13 cellular contexts compared by ENCODE assay signal in the genomic region with DNA sequence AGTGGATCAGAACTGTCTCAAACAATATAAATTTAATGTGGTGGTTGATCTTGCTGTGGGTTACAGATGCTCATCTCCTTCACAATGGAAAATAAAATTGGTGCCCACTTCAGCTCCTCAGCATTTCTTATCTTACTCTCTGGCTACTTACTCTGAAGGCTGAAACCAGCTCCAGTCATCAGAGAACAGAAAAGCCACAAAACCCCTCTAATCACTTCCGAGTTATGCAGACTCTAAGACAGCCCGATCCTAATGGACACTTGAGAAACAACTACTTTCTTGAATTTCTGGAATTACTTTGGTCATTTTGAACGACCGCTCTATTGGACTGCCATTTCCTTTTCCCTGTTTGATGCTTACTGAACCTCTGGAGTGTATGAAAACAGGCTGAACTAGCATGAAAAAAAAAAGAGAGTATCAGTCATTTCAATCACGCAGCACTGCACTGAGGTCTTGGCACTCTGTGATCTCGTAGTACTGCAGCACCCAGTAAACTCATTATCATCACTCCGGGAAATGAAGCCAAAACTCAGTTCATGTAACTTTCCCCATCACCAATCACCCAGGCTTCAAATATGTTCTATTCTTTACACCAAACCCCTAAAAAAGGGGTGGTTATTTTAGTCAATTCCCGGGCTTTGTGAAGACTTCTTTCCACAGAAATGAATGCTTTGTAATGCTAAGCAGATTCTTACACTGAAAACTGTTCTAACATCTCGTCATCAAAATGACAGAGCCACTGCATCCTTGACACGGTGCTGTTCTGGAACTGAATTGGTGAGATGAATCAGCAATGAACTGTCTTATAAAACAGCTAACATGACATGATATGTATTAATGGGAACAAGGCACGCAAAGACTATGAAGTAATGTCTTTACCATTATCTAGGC. TPM values are rescaled to one million over a fixed set of nuclear protein-coding genes. Genes with fewer than 3 reads are reported as not detected.
DNase-seq lines count a peak whose midpoint lies in the region; ATAC-seq, FAIRE-seq and TF ChIP-seq lines count a peak whose summit lies in the region.
"Had no signal": no experiment of that assay in that cellular context is flagged by ENCODE, and none has a peak within 500 bp of the region (broad histone marks: within the 10 kb centered on the region; RNA-seq: fewer than 3 reads in every experiment).

No MANE protein-coding gene starts in this region.

- DNase-seq in AG08395 (ENCODE audit: low spot score): peak; percentile 32
- peak; percentile 22 for DNase-seq in EL
- DNase-seq in activated CD8-positive, alpha-beta T cell treated with anti-CD3 and anti-CD28 coated beads, Interleukin-2, amount 10 ng/mL, durations not matched to agents 7 days and 5 days: no peak
- no peak for DNase-seq in keratinocyte (ENCODE audit: low read depth, low spot score)
- DNase-seq in GM10266 (ENCODE audit: extremely low spot score): no peak
- no peak for DNase-seq in spleen
- no peak for DNase-seq in activated T-helper 2 cell treated with anti-CD3 and anti-CD28 coated beads, Interferon-gamma antibody, Interleukin-2, Interleukin-4, amounts not matched to agents 10 μg/mL and 5 μg/mL and 100 μg/mL, durations not matched to agents 14 hours and 24 hours and 36 hours (ENCODE audit: low spot score)
- DNase-seq: activated gamma-delta T cell, Caco-2, heart right ventricle, mammary epithelial cell, small intestine had no signal

- TF ChIP-seq POLR2A in spleen (IDR thresholded peaks at IDR 0.05): no peak

- peaks cover 46% of the 10 kb centered on the region for H3K36me3 Mint-ChIP-seq in activated CD8-positive, alpha-beta T cell treated with anti-CD3 and anti-CD28 coated beads, Interleukin-2, amount 10 ng/mL, durations not matched to agents 7 days and 5 days (ENCODE audit: low read depth)
- peaks cover 42% of the 10 kb centered on the region for H3K36me3 Mint-ChIP-seq in activated T-helper 2 cell treated with anti-CD3 and anti-CD28 coated beads, Interferon-gamma antibody, Interleukin-2, Interleukin-4, amounts not matched to agents 10 μg/mL and 5 μg/mL and 100 μg/mL, durations not matched to agents 14 hours and 24 hours and 36 hours (ENCODE audit: low read depth)

- H4K20me1 ChIP-seq in keratinocyte (ENCODE audit: control insufficient read depth, extremely low read depth, insufficient read depth, low read length): no peaks in the 10 kb centered on the region

- H3K27me3 ChIP-seq in keratinocyte (ENCODE audit: control insufficient read depth, extremely low read depth, insufficient read depth, low read length) (no peaks in the 10 kb centered on the region), spleen (replicated peaks in 1 of 7) (no peaks in the 10 kb centered on the region)
- H3K27me3 ChIP-seq: heart right ventricle had no signal

- no peak overlapping the region for H3K9ac ChIP-seq in keratinocyte (ENCODE audit: control insufficient read depth, extremely low read depth, insufficient read depth, low read length)

- H3K4me1 Mint-ChIP-seq in activated CD8-positive, alpha-beta T cell treated with anti-CD3 and anti-CD28 coated beads, Interleukin-2, amount 10 ng/mL, durations not matched to agents 7 days and 5 days (ENCODE audit: low read depth): peaks cover 44% of the 10 kb centered on the region
- peaks cover 61% of the 10 kb centered on the region for H3K4me1 Mint-ChIP-seq in activated T-helper 2 cell treated with anti-CD3 and anti-CD28 coated beads, Interferon-gamma antibody, Interleukin-2, Interleukin-4, amounts not matched to agents 10 μg/mL and 5 μg/mL and 100 μg/mL, durations not matched to agents 14 hours and 24 hours and 36 hours (ENCODE audit: low read depth)

- H3K9me1 ChIP-seq in keratinocyte (ENCODE audit: control insufficient read depth, extremely low read depth, insufficient read depth, low read length): no peaks in the 10 kb centered on the region

- peak overlapping the region; percentile 7 for H3K27ac ChIP-seq in keratinocyte (ENCODE audit: control insufficient read depth, insufficient read depth, low read length)
- no peak overlapping the region for H3K27ac ChIP-seq in spleen
- H3K27ac ChIP-seq: heart right ventricle had no signal

- dilution Hi-C loops in keratinocyte (cut with MboI; ENCODE audit: extremely low pct_ligation_motif_present, low sequenced_read_pairs): no loop called here

- WGBS in spleen, 5 donors: 69 to 81% (median 75%) methylated on average over 11 of the region's 11 CpGs

- no peaks in the 10 kb centered on the region for H3K27me3 Mint-ChIP-seq in activated CD8-positive, alpha-beta T cell treated with anti-CD3 and anti-CD28 coated beads, Interleukin-2, amount 10 ng/mL, durations not matched to agents 7 days and 5 days (ENCODE audit: low read depth)
- H3K27me3 Mint-ChIP-seq in activated T-helper 2 cell treated with anti-CD3 and anti-CD28 coated beads, Interferon-gamma antibody, Interleukin-2, Interleukin-4, amounts not matched to agents 10 μg/mL and 5 μg/mL and 100 μg/mL, durations not matched to agents 14 hours and 24 hours and 36 hours (ENCODE audit: low read depth): no peaks in the 10 kb centered on the region

- H3K27ac Mint-ChIP-seq in activated CD8-positive, alpha-beta T cell treated with anti-CD3 and anti-CD28 coated beads, Interleukin-2, amount 10 ng/mL, durations not matched to agents 7 days and 5 days: peak overlapping the region; percentile 6
- no peak overlapping the region for H3K27ac Mint-ChIP-seq in activated T-helper 2 cell treated with anti-CD3 and anti-CD28 coated beads, Interferon-gamma antibody, Interleukin-2, Interleukin-4, amounts not matched to agents 10 μg/mL and 5 μg/mL and 100 μg/mL, durations not matched to agents 14 hours and 24 hours and 36 hours

- H3K9me3 Mint-ChIP-seq in activated CD8-positive, alpha-beta T cell treated with anti-CD3 and anti-CD28 coated beads, Interleukin-2, amount 10 ng/mL, durations not matched to agents 7 days and 5 days (ENCODE audit: insufficient read depth): peaks cover 14% of the 10 kb centered on the region
- H3K9me3 Mint-ChIP-seq in activated T-helper 2 cell treated with anti-CD3 and anti-CD28 coated beads, Interferon-gamma antibody, Interleukin-2, Interleukin-4, amounts not matched to agents 10 μg/mL and 5 μg/mL and 100 μg/mL, durations not matched to agents 14 hours and 24 hours and 36 hours: peaks cover 25% of the 10 kb centered on the region

- peaks cover 63% of the 10 kb centered on the region for H3K79me2 ChIP-seq in keratinocyte (ENCODE audit: control insufficient read depth, insufficient read depth, low read length)

- H2AFZ ChIP-seq in keratinocyte (ENCODE audit: control insufficient read depth, low read length): no peak overlapping the region

- intact Hi-C loops in spleen (cut with DNase I; ENCODE audit: low total_unique reads): no loop called here
- intact Hi-C loops in activated T-helper 2 cell treated with anti-CD3 and anti-CD28 coated beads, Interferon-gamma antibody, Interleukin-2, Interleukin-4, amounts not matched to agents 10 μg/mL and 5 μg/mL and 100 μg/mL, durations not matched to agents 14 hours and 24 hours and 36 hours (cut with micrococcal nuclease): loop anchor here (2.0 to 5.0 kb wide), 2 partner anchors 21 to 342 kb away; a partner anchor contains a TSS

- TF ChIP-seq CTCF in keratinocyte (optimal IDR thresholded peaks at IDR 0.05 in 1 of 3, IDR thresholded peaks at IDR 0.05 in 1 of 3, conservative IDR thresholded peaks at IDR 0.05 in 1 of 3; ENCODE audit: extremely low read depth in 1 of 3, insufficient read depth in 2 of 3, low read length in 3 of 3) (no peak), GM10266 (IDR thresholded peaks at IDR 0.05; ENCODE audit: control insufficient read depth, insufficient read depth, low read depth, missing control alignments) (no peak), spleen (IDR thresholded peaks at IDR 0.05 in 8 of 11, conservative IDR thresholded peaks at IDR 0.05 in 3 of 11) (no peak)

- H3K4me3 Mint-ChIP-seq in activated CD8-positive, alpha-beta T cell treated with anti-CD3 and anti-CD28 coated beads, Interleukin-2, amount 10 ng/mL, durations not matched to agents 7 days and 5 days: no peak overlapping the region
- no peak overlapping the region for H3K4me3 Mint-ChIP-seq in activated T-helper 2 cell treated with anti-CD3 and anti-CD28 coated beads, Interferon-gamma antibody, Interleukin-2, Interleukin-4, amounts not matched to agents 10 μg/mL and 5 μg/mL and 100 μg/mL, durations not matched to agents 14 hours and 24 hours and 36 hours (ENCODE audit: low read depth)

- POLR2A ChIA-PET in activated CD8-positive, alpha-beta T cell treated with anti-CD3 and anti-CD28 coated beads, Interleukin-2, amount 10 ng/mL, durations not matched to agents 7 days and 5 days (lab: Charles Lee): no interaction called here

- CTCF ChIA-PET in activated CD8-positive, alpha-beta T cell treated with anti-CD3 and anti-CD28 coated beads, Interleukin-2, amount 10 ng/mL, durations not matched to agents 7 days and 5 days (lab: Charles Lee): interaction anchor here (0.8 to 1.7 kb wide), 4 partner anchors 20 to 200 kb away, joined by 3 to 4 read pairs (median 4); no protein-coding TSS in a partner anchor

- H3K4me3 ChIP-seq in keratinocyte (ENCODE audit: control insufficient read depth in 2 of 3, extremely low read depth in 1 of 3, insufficient read depth in 2 of 3, low read depth in 1 of 3, low read length in 3 of 3) (no peak overlapping the region), spleen (no peak overlapping the region)
- H3K4me3 ChIP-seq: heart right ventricle had no signal

- peak; percentile 20 for ATAC-seq in activated CD8-positive, alpha-beta T cell treated with anti-CD3 and anti-CD28 coated beads, Interleukin-2, amount 10 ng/mL, durations not matched to agents 7 days and 5 days
- ATAC-seq in HG03025 (IDR thresholded peaks at IDR 0.05; ENCODE audit: low FRiP score, unreplicated experiment): no peak
- ATAC-seq: heart right ventricle had no signal

- H3K4me1 ChIP-seq in keratinocyte (ENCODE audit: control insufficient read depth, extremely low read depth, insufficient read depth, low read length) (peaks cover 11% of the 10 kb centered on the region), spleen (peaks cover 0 to 30% (median 11%) of the 10 kb centered on the region in 6 donors)
- H3K4me1 ChIP-seq: heart right ventricle had no signal

- H3K36me3 ChIP-seq in keratinocyte (ENCODE audit: control insufficient read depth in 2 of 2, extremely low read depth in 1 of 2, insufficient read depth in 2 of 2, low read length in 2 of 2) (no peaks in the 10 kb centered on the region), spleen (no peaks in the 10 kb centered on the region)
- H3K36me3 ChIP-seq: heart right ventricle had no signal

- no peak overlapping the region for H3K4me2 ChIP-seq in keratinocyte (ENCODE audit: control insufficient read depth, extremely low read depth, insufficient read depth, low read depth, low read length)

- peak; percentile 23 for FAIRE-seq in keratinocyte (lab: Jason Lieb, UNC)
- FAIRE-seq: small intestine had no signal

- H3K9me3 ChIP-seq in keratinocyte (ENCODE audit: control insufficient read depth, low read depth, low read length) (peaks cover 2% of the 10 kb centered on the region), spleen (peaks cover 0 to 25% (median 12%) of the 10 kb centered on the region in 8 donors)

RNA-seq across cellular contexts. Expression of a gene that starts 54.5 kb away (rescaled TPM):
- 10 to 100 TPM; 18.6 to 21.5 TPM for total RNA-seq in activated CD8-positive, alpha-beta T cell treated with anti-CD3 and anti-CD28 coated beads, Interleukin-2, amount 10 ng/mL, durations not matched to agents 7 days and 5 days
- polyA plus RNA-seq in keratinocyte: 28.0 to 45.5 TPM (median 45.0 TPM) in 3 replicates
- 4.8 TPM for polyA plus RNA-seq in keratinocyte (2011; ENCODE audit: low read depth)
- polyA plus RNA-seq in keratinocyte (2011; cell fraction: cytosol; rRNA removed): 20.1 and 29.1 TPM in 2 replicates
- polyA plus RNA-seq in keratinocyte (2011; cell fraction: nucleus; rRNA removed): 35.0 and 36.3 TPM in 2 replicates
- polyA plus RNA-seq in keratinocyte (2012; ENCODE audit: low replicate concordance): 11.1 and 33.6 TPM in 2 replicates
- polyA minus RNA-seq in keratinocyte: 26.0 to 43.1 TPM (median 28.7 TPM) in 3 replicates
- 25.5 TPM for polyA minus RNA-seq in keratinocyte (2011; cell fraction: cytosol; rRNA and poly(A)+ RNA removed)
- polyA minus RNA-seq in keratinocyte (2011; cell fraction: nucleus; rRNA and poly(A)+ RNA removed): 22.2 and 39.9 TPM in 2 replicates
- 10 to 100 TPM; 14.9 to 33.6 (median 25.7) TPM for total RNA-seq in spleen
- 1 to 10 TPM; 4.6 to 6.5 (median 5.0) TPM for polyA plus RNA-seq in spleen
- 21.1 and 24.4 TPM in 2 replicates for total RNA-seq in activated T-helper 2 cell treated with anti-CD3 and anti-CD28 coated beads, Interferon-gamma antibody, Interleukin-2, Interleukin-4, amounts not matched to agents 10 μg/mL and 5 μg/mL and 100 μg/mL, durations not matched to agents 14 hours and 24 hours and 36 hours

Comparison
In these comparisons a context has a peak if more than half of its experiments do, and no peak if none do; other contexts are left out.
1. DNase-seq: peak in AG08395 (single experiment) and EL (single experiment); none in activated CD8-positive, alpha-beta T cell treated with anti-CD3 and anti-CD28 coated beads, Interleukin-2, amount 10 ng/mL, durations not matched to agents 7 days and 5 days (single experiment), keratinocyte (single experiment), GM10266 (single experiment), spleen (single experiment) and activated T-helper 2 cell treated with anti-CD3 and anti-CD28 coated beads, Interferon-gamma antibody, Interleukin-2, Interleukin-4, amounts not matched to agents 10 μg/mL and 5 μg/mL and 100 μg/mL, durations not matched to agents 14 hours and 24 hours and 36 hours (single experiment).